Comparison of ENCODE assay signal across 2 cellular contexts in genomic region chr17:30337393-30337999, GRCh38.
TF ChIP-seq lines count a peak whose summit lies in the region.

No MANE protein-coding gene starts in this region.

TF ChIP-seq in SK-N-SH, 30 proteins besides CTCF, POLR2A, EP300 and RAD21:
- TF ChIP-seq NRF1 (IDR thresholded peaks at IDR 0.05; ENCODE audit: low read depth, low read length) (no peak), GATA2 (CRISPR knock-in tag; IDR thresholded peaks at IDR 0.05) (no peak), RCOR1 (IDR thresholded peaks at IDR 0.05; ENCODE audit: low read length) (no peak), GABPA (IDR thresholded peaks at IDR 0.05; ENCODE audit: low read depth) (no peak), NFIC (IDR thresholded peaks at IDR 0.05; ENCODE audit: borderline replicate concordance) (no peak), FOSL2 (IDR thresholded peaks at IDR 0.05; ENCODE audit: borderline replicate concordance, low read depth) (no peak), RFX5 (IDR thresholded peaks at IDR 0.05; ENCODE audit: low read length) (no peak)

TF ChIP-seq in SK-N-SH treated with all-trans-retinoic acid at 6 μM for 48 hours, 23 proteins besides CTCF, POLR2A, EP300 and RAD21:
- TF ChIP-seq ZFP3 (CRISPR knock-in tag; IDR thresholded peaks at IDR 0.05) (no peak), OSR1 (CRISPR knock-in tag; IDR thresholded peaks at IDR 0.05) (no peak), ESRRG (CRISPR knock-in tag; IDR thresholded peaks at IDR 0.05) (no peak), SNAI2 (CRISPR knock-in tag; IDR thresholded peaks at IDR 0.05) (no peak), PPARA (CRISPR knock-in tag; IDR thresholded peaks at IDR 0.05; ENCODE audit: borderline replicate concordance) (no peak), ZNF70 (CRISPR knock-in tag; IDR thresholded peaks at IDR 0.05) (no peak), TCF4 (CRISPR knock-in tag; IDR thresholded peaks at IDR 0.05; ENCODE audit: borderline replicate concordance) (no peak), BACH2 (CRISPR knock-in tag; IDR thresholded peaks at IDR 0.05; ENCODE audit: borderline replicate concordance) (no peak), ISL1 (CRISPR knock-in tag; IDR thresholded peaks at IDR 0.05) (no peak), CREB5 (CRISPR knock-in tag; IDR thresholded peaks at IDR 0.05; ENCODE audit: low read depth) (no peak), ZC3H10 (CRISPR knock-in tag; IDR thresholded peaks at IDR 0.05) (no peak), TOX (CRISPR knock-in tag; IDR thresholded peaks at IDR 0.05; ENCODE audit: borderline replicate concordance) (no peak), ZNF565 (CRISPR knock-in tag; conservative IDR thresholded peaks at IDR 0.05; ENCODE audit: low read depth) (no peak), CSDC2 (CRISPR knock-in tag; IDR thresholded peaks at IDR 0.05) (no peak), ZFP30 (CRISPR knock-in tag; IDR thresholded peaks at IDR 0.05) (no peak)
- TF ChIP-seq, protein P1, sequence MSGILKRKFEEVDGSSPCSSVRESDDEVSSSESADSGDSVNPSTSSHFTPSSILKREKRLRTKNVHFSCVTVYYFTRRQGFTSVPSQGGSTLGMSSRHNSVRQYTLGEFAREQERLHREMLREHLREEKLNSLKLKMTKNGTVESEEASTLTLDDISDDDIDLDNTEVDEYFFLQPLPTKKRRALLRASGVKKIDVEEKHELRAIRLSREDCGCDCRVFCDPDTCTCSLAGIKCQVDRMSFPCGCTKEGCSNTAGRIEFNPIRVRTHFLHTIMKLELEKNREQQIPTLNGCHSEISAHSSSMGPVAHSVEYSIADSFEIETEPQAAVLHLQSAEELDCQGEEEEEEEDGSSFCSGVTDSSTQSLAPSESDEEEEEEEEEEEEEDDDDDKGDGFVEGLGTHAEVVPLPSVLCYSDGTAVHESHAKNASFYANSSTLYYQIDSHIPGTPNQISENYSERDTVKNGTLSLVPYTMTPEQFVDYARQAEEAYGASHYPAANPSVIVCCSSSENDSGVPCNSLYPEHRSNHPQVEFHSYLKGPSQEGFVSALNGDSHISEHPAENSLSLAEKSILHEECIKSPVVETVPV (CRISPR knock-in tag; IDR thresholded peaks at IDR 0.05), result no peak
- TF ChIP-seq, protein P2, sequence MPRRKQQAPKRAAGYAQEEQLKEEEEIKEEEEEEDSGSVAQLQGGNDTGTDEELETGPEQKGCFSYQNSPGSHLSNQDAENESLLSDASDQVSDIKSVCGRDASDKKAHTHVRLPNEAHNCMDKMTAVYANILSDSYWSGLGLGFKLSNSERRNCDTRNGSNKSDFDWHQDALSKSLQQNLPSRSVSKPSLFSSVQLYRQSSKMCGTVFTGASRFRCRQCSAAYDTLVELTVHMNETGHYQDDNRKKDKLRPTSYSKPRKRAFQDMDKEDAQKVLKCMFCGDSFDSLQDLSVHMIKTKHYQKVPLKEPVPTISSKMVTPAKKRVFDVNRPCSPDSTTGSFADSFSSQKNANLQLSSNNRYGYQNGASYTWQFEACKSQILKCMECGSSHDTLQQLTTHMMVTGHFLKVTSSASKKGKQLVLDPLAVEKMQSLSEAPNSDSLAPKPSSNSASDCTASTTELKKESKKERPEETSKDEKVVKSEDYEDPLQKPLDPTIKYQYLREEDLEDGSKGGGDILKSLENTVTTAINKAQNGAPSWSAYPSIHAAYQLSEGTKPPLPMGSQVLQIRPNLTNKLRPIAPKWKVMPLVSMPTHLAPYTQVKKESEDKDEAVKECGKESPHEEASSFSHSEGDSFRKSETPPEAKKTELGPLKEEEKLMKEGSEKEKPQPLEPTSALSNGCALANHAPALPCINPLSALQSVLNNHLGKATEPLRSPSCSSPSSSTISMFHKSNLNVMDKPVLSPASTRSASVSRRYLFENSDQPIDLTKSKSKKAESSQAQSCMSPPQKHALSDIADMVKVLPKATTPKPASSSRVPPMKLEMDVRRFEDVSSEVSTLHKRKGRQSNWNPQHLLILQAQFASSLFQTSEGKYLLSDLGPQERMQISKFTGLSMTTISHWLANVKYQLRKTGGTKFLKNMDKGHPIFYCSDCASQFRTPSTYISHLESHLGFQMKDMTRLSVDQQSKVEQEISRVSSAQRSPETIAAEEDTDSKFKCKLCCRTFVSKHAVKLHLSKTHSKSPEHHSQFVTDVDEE (CRISPR knock-in tag; IDR thresholded peaks at IDR 0.05), result no peak
- TF ChIP-seq, protein P3, sequence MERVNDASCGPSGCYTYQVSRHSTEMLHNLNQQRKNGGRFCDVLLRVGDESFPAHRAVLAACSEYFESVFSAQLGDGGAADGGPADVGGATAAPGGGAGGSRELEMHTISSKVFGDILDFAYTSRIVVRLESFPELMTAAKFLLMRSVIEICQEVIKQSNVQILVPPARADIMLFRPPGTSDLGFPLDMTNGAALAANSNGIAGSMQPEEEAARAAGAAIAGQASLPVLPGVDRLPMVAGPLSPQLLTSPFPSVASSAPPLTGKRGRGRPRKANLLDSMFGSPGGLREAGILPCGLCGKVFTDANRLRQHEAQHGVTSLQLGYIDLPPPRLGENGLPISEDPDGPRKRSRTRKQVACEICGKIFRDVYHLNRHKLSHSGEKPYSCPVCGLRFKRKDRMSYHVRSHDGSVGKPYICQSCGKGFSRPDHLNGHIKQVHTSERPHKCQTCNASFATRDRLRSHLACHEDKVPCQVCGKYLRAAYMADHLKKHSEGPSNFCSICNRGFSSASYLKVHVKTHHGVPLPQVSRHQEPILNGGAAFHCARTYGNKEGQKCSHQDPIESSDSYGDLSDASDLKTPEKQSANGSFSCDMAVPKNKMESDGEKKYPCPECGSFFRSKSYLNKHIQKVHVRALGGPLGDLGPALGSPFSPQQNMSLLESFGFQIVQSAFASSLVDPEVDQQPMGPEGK (CRISPR knock-in tag; IDR thresholded peaks at IDR 0.05; ENCODE audit: borderline replicate concordance), result no peak
- TF ChIP-seq, protein P4, sequence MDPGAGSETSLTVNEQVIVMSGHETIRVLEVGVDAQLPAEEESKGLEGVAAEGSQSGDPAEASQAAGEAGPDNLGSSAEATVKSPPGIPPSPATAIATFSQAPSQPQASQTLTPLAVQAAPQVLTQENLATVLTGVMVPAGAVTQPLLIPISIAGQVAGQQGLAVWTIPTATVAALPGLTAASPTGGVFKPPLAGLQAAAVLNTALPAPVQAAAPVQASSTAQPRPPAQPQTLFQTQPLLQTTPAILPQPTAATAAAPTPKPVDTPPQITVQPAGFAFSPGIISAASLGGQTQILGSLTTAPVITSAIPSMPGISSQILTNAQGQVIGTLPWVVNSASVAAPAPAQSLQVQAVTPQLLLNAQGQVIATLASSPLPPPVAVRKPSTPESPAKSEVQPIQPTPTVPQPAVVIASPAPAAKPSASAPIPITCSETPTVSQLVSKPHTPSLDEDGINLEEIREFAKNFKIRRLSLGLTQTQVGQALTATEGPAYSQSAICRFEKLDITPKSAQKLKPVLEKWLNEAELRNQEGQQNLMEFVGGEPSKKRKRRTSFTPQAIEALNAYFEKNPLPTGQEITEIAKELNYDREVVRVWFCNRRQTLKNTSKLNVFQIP (CRISPR knock-in tag; IDR thresholded peaks at IDR 0.05; ENCODE audit: borderline replicate concordance, low read depth), result no peak
